22 cellular contexts compared by ENCODE assay signal in the genomic region with DNA sequence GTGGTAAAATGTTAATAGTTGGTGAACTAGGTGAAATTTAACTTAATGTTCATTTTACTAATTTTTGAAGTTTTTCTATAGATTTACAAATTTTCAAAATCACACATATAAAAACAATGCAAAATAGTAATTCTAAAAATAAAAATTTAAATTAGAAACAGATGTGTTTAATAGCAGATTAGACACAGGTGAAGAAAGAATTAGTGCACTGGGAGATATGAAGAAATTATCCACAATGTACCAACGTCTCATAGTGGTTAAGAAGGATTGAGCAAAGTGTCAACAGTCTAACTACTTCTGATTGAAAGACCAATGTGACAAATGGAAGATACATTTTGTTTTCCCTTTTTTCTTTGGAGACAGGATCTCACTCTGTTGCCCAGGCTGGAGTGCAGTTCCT.
"Had no signal": no experiment of that assay in that cellular context is flagged by ENCODE, and none has a peak within 500 bp of the region (broad histone marks: within the 10 kb centered on the region; RNA-seq: fewer than 3 reads in every experiment).

No MANE protein-coding gene starts in this region.

- DNase-seq: activated CD4-positive, alpha-beta T cell treated with anti-CD3 and anti-CD28 coated beads for 48 hours; activated CD4-positive, alpha-beta T cell treated with anti-CD3 and anti-CD28 coated beads, Interleukin-2, amount 50 U/mL, for 4 hours; activated CD4-positive, CD25-positive, alpha-beta regulatory T cell treated with anti-CD3 and anti-CD28 coated beads, Interleukin-2, amount 50 U/mL, for 72 hours; activated CD8-positive, alpha-beta memory T cell treated with anti-CD3 and anti-CD28 coated beads, Interleukin-2, amount 50 U/mL, for 48 hours; activated CD8-positive, alpha-beta T cell treated with anti-CD3 and anti-CD28 coated beads, Interleukin-2, amount 10 ng/mL, durations not matched to agents 7 days and 5 days; activated naive CD4-positive, alpha-beta T cell; activated naive CD8-positive, alpha-beta T cell treated with anti-CD3 and anti-CD28 coated beads, Interleukin-2, amount 50 U/mL, for 24 hours; activated T-cell treated with anti-CD3 and anti-CD28 coated beads, Interleukin-2, amount 50 U/mL, for 1 hour; amniotic stem cell; MM.1S; NCI-H1092; NCI-H1417; NCI-H1694; NCI-H2029; NCI-H345; NCI-H510A treated with DMSO at 0.1 percent for 48 hours; Peyer's patch; Right ventricle myocardium superior; SJCRH30 had no signal

- H3K4me3 ChIP-seq: Peyer's patch, SJCRH30 had no signal

- H3K9me3 ChIP-seq: SJCRH30 had no signal

- H3K27me3 ChIP-seq: Peyer's patch, SJCRH30 had no signal

- ATAC-seq: activated CD8-positive, alpha-beta T cell treated with anti-CD3 and anti-CD28 coated beads, Interleukin-2, amount 10 ng/mL, durations not matched to agents 7 days and 5 days; activated naive CD4-positive, alpha-beta T cell treated with anti-CD3 and anti-CD28 coated beads, Interleukin-2, amount 50 U/mL, for 72 hours; activated naive CD8-positive, alpha-beta T cell treated with anti-CD3 and anti-CD28 coated beads, Interleukin-2, amount 50 U/mL, for 24 hours; WTC11 had no signal

- H3K27ac ChIP-seq: Peyer's patch, RWPE1, SJCRH30 had no signal

- H3K4me1 ChIP-seq: Peyer's patch, SJCRH30 had no signal
